Comparison of ENCODE assay signal across 1 cellular context in the genomic region with DNA sequence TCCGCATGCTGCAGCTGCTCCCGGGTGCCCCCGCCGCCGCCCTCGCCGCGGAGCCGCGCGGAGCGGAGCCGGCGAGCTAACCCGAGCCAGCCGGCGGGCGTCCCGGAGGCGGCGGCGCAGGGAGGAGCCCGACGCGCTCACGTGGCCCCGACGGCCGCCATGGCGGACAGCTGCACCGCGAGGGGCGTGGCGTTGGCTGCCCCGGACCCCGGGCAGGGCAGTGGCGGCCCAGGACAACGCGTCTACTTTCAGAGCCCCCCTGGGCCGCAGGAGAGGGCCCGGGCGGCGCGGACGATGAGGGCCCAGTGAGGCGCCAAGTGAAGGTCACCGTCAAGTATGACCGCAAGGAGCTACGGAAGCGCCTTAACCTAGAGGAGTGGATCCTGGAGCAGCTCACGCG.
TF ChIP-seq lines count a peak whose summit lies in the region.

No MANE protein-coding gene starts in this region.

TF ChIP-seq in GM23338, 12 proteins besides CTCF, POLR2A, EP300 and RAD21 (continued from another document):
- TF ChIP-seq ZNF462 (CRISPR knock-in tag; IDR thresholded peaks at IDR 0.05) (no peak), ETS1 (IDR thresholded peaks at IDR 0.05) (no peak), JUNB (IDR thresholded peaks at IDR 0.05; ENCODE audit: unreplicated experiment) (no peak), CREB1 (CRISPR knock-in tag; IDR thresholded peaks at IDR 0.05; ENCODE audit: low read depth) (no peak), REST (IDR thresholded peaks at IDR 0.05; ENCODE audit: unreplicated experiment) (no peak), ZNF331 (CRISPR knock-in tag; IDR thresholded peaks at IDR 0.05; ENCODE audit: low read depth) (no peak), EZH2phosphoT487 (IDR thresholded peaks at IDR 0.05; ENCODE audit: unreplicated experiment) (no peak), ZNF114 (CRISPR knock-in tag; IDR thresholded peaks at IDR 0.05) (no peak), NANOG (IDR thresholded peaks at IDR 0.05; ENCODE audit: borderline replicate concordance) (no peak)
